Comparison of ENCODE assay signal across 10 cellular contexts in the genomic region with DNA sequence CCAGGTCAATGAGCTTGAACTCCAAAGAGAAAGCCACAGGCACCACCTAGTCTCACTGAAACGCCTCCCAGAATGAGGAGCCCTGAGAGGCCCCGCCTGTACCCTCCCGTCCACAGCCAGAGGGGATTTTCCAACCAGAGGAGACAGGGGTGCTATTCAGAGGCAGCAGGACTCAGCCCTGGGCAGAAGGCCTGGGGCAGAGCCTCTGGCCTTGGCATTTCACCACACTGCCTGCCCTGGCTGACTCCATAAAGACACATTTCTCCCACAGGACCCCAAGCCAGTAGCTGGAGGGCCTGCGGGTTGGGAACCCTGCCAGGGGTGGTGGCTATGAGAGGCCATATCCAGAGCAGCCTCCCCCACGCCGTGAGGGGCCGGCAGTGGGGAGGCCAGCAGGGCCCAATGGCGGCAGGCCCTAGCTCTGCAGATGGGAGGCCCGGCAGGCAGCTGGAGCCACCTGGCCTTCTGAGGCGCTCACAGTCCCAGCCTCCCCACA.
A peak's percentile ranks its signal among the peaks of the same experiment; 100 is the strongest.
DNase-seq lines count a peak whose midpoint lies in the region; ATAC-seq, FAIRE-seq and TF ChIP-seq lines count a peak whose summit lies in the region.
"Had no signal": no experiment of that assay in that cellular context is flagged by ENCODE, and none has a peak within 500 bp of the region (broad histone marks: within the 10 kb centered on the region; RNA-seq: fewer than 3 reads in every experiment).

No MANE protein-coding gene starts in this region.

- H3K9me3 ChIP-seq in K562 (replicated peaks; ENCODE audit: control insufficient read depth, insufficient read depth, low read depth, low read length) = no peaks in the 10 kb centered on the region
- peaks cover 3% of the 10 kb centered on the region; the same call in 1 of the 2 replicates for H3K9me3 ChIP-seq in HAP-1

- TF ChIP-seq POLR2A in NB4 (IDR thresholded peaks at IDR 0.05; ENCODE audit: extremely low read depth, insufficient read length) (no peak), K562 (conservative IDR thresholded peaks at IDR 0.05) (no peak)

- no peak overlapping the region for H2AFZ ChIP-seq in K562 (ENCODE audit: low read depth, low read length)

- H3K27ac ChIP-seq in K562 (ENCODE audit: extremely low read depth, low read depth, low read length) (no peak overlapping the region), substantia nigra (ENCODE audit: low read depth, low read length, poor library complexity, severe bottlenecking) (peak overlapping the region; percentile 84)
- H3K27ac ChIP-seq: skin epidermis had no signal

- H4K20me1 ChIP-seq in K562 (replicated peaks; ENCODE audit: control insufficient read depth, insufficient read depth, low read length) = 0 out of 2 replicates have a peak, but pooled peaks cover 2% of the 10 kb centered on the region

- TF ChIP-seq RAD21 in K562 (CRISPR knock-in tag; conservative IDR thresholded peaks at IDR 0.05 in 1 of 2, IDR thresholded peaks at IDR 0.05 in 1 of 2) = no peak

- H3K4me2 ChIP-seq in K562 (ENCODE audit: insufficient read depth, low read length) = no peak overlapping the region

- TF ChIP-seq CTCF in NB4 (IDR thresholded peaks at IDR 0.05; ENCODE audit: low read depth, low read length) (no peak), K562 (IDR thresholded peaks at IDR 0.05 in 2 of 3, conservative IDR thresholded peaks at IDR 0.05 in 1 of 3; ENCODE audit: insufficient read depth in 2 of 3, low read depth in 1 of 3, low read length in 3 of 3) (no peak)

- intact Hi-C loops in K562 (cut with micrococcal nuclease) = no loop called here

- CTCF ChIA-PET in K562 (lab: Yijun Ruan, JAX; ENCODE audit: low intra/inter-chr PET ratio) = no interaction called here

- in situ Hi-C loops in K562 (cut with MboI) = no loop called here
- in situ Hi-C loops in HAP-1 (cut with MboI; ENCODE audit: low sequenced_read_pairs) = no loop called here

- TF ChIP-seq EP300 in K562 (IDR thresholded peaks at IDR 0.05; ENCODE audit: low read length) = no peak

- BruUV-seq in K562 (replicated peaks; lab: Mats Ljungman, UMichigan) = no TSS peak

- ATAC-seq in K562 (peak; percentile 55), left lobe of liver (peak; percentile 32), GM19035 (IDR thresholded peaks at IDR 0.05; ENCODE audit: unreplicated experiment) (no peak), GM19397 (IDR thresholded peaks at IDR 0.05; ENCODE audit: unreplicated experiment) (no peak)
- ATAC-seq: activated T-helper 17 cell treated with anti-CD3 and anti-CD28 coated beads, Interleukin-2, amount 50 U/mL, for 72 hours had no signal

- H3K4me1 ChIP-seq in K562 (replicated peaks in 1 of 2; ENCODE audit: control insufficient read depth in 2 of 2, insufficient read depth in 2 of 2, low read length in 2 of 2) (peaks cover 0 to 13% of the 10 kb centered on the region in 2 experiments; a peak in 3 of 5 replicates), HAP-1 (no peaks in the 10 kb centered on the region)

- peaks cover 0 to 22% of the 10 kb centered on the region in 2 experiments; a peak in 2 of 5 replicates for H3K27me3 ChIP-seq in K562 (ENCODE audit: control insufficient read depth in 2 of 2, insufficient read depth in 2 of 2, low read length in 2 of 2)
- no peaks in the 10 kb centered on the region for H3K27me3 ChIP-seq in HAP-1 (ENCODE audit: low read depth)

- H3K9me1 ChIP-seq in K562 (ENCODE audit: control insufficient read depth, insufficient read depth, low read length) = no peaks in the 10 kb centered on the region

- H3K36me3 ChIP-seq in K562 (ENCODE audit: control insufficient read depth, insufficient read depth, low read length) = no peaks in the 10 kb centered on the region
- no peaks in the 10 kb centered on the region for H3K36me3 ChIP-seq in HAP-1 (replicated peaks)

- peak overlapping the region in 1 of 2 experiments; percentile 16; a peak in 1 of 4 replicates for H3K9ac ChIP-seq in K562 (ENCODE audit: insufficient read depth in 1 of 2, low read depth in 2 of 2, low read length in 2 of 2)

- POLR2A ChIA-PET in K562 (lab: Yijun Ruan, JAX) = interaction anchor here (0.7 kb wide), 1 partner anchor 16 kb away, joined by 3 read pairs; no protein-coding TSS in a partner anchor

- H3K4me3 ChIP-seq in NB4 (ENCODE audit: low read depth, low read length) (no peak overlapping the region), K562 (no peak overlapping the region), HAP-1 (no peak overlapping the region)
- H3K4me3 ChIP-seq: skin epidermis had no signal

- peak; percentile 51 for DNase-seq in NB4 (ENCODE audit: low read depth)
- no peak for DNase-seq in K562 (ENCODE audit: extremely low read depth in 1 of 4, low spot score in 3 of 4)
- DNase-seq in left lobe of liver (ENCODE audit: low spot score) = no peak
- peak in 43 of 49 donors; percentile 23 to 80 (median 52) for DNase-seq in substantia nigra (lab: John Stamatoyannopoulos, UW)
- no peak for DNase-seq in HAP-1 (ENCODE audit: low spot score in 2 of 2)
- DNase-seq: GOT3 had no signal

- 22% methylated on average over 10 of the region's 10 CpGs for WGBS in K562 (ENCODE audit: insufficient coverage, low coverage, missing lambda C conversion rate)

- no peaks in the 10 kb centered on the region for H3K79me2 ChIP-seq in K562 (ENCODE audit: control insufficient read depth, insufficient read depth, low read length)

- no peak for FAIRE-seq in K562 (lab: Jason Lieb, UNC)

TF ChIP-seq in K562, 482 proteins besides CTCF, POLR2A, EP300 and RAD21:
- TF ChIP-seq PRDM10 (IDR thresholded peaks at IDR 0.05; ENCODE audit: partially characterized antibody) (peak; percentile 54), NR2C1 (IDR thresholded peaks at IDR 0.05) (no peak), NR2C1 (tag; IDR thresholded peaks at IDR 0.05) (no peak)

Comparison
In these comparisons a context has a peak if more than half of its experiments do, and no peak if none do; other contexts are left out.
1. DNase-seq: peak in NB4 (single experiment) and substantia nigra (43 of 49); none in K562 (0 of 4), left lobe of liver (single experiment) and HAP-1 (0 of 2).
2. ATAC-seq: peak in K562 (single experiment) and left lobe of liver (single experiment); none in GM19035 (single experiment) and GM19397 (single experiment).